Comparison of ENCODE assay signal across 19 cellular contexts in genomic region chr6:126040394-126040793, GRCh38. TPM values are rescaled to one million over a fixed set of nuclear protein-coding genes. Genes with fewer than 3 reads are reported as not detected.
A peak's percentile ranks its signal among the peaks of the same experiment; 100 is the strongest.
DNase-seq lines count a peak whose midpoint lies in the region; ATAC-seq and TF ChIP-seq lines count a peak whose summit lies in the region.
"Had no signal": no experiment of that assay in that cellular context is flagged by ENCODE, and none has a peak within 500 bp of the region (broad histone marks: within the 10 kb centered on the region; RNA-seq: fewer than 3 reads in every experiment).

No MANE protein-coding gene starts in this region.

- peak; percentile 23 for DNase-seq in HT-29 (ENCODE audit: low spot score)
- no peak for DNase-seq in breast epithelium (ENCODE audit: low spot score in 2 of 2)
- no peak for DNase-seq in left lung
- DNase-seq in thoracic aorta (ENCODE audit: low spot score) = no peak
- DNase-seq in psoas muscle = no peak
- no peak for DNase-seq in NCI-H2227 treated with DMSO at 0.1 percent for 48 hours (lab: John Stamatoyannopoulos, UW)
- DNase-seq: activated CD8-positive, alpha-beta memory T cell treated with anti-CD3 and anti-CD28 coated beads for 24 hours; dorsolateral prefrontal cortex; immature natural killer cell; NCI-H1105; NCI-H2107; NCI-H526 treated with DMSO at 0.1 percent for 48 hours; stimulated activated naive CD4-positive, alpha-beta T cell had no signal

- H3K27ac ChIP-seq in breast epithelium = peak overlapping the region; percentile 1 to 65
- peak overlapping the region; percentile 63 to 69 for H3K27ac ChIP-seq in left lung
- H3K27ac ChIP-seq in thoracic aorta = peak overlapping the region; percentile 62 to 70
- H3K27ac ChIP-seq in psoas muscle = no peak overlapping the region
- H3K27ac ChIP-seq: dorsolateral prefrontal cortex, KMS-11, SK-N-MC had no signal

- H3K4me3 ChIP-seq in breast epithelium = no peak overlapping the region
- H3K4me3 ChIP-seq in left lung = no peak overlapping the region
- H3K4me3 ChIP-seq in thoracic aorta = no peak overlapping the region
- H3K4me3 ChIP-seq in psoas muscle = no peak overlapping the region
- H3K4me3 ChIP-seq: dorsolateral prefrontal cortex, esophagus muscularis mucosa, SK-N-MC had no signal

- intact Hi-C loops in breast epithelium (cut with DNase I; ENCODE audit: low total_unique reads) (no loop called here), left lung (cut with DNase I) (no loop called here), psoas muscle (cut with DNase I) (no loop called here)

- WGBS in psoas muscle, 3 donors = 80 to 86% (median 81%) methylated on average over 4 of the region's 4 CpGs

- H3K9me3 ChIP-seq in breast epithelium (no peaks in the 10 kb centered on the region), left lung (peaks cover 0 to 4% of the 10 kb centered on the region in 2 donors), thoracic aorta (no peaks in the 10 kb centered on the region), psoas muscle (peaks cover 7% of the 10 kb centered on the region)

- H3K4me1 ChIP-seq in breast epithelium (no peaks in the 10 kb centered on the region), left lung (peaks cover 18 to 20% of the 10 kb centered on the region in 2 donors), thoracic aorta (ENCODE audit: control insufficient read depth in 1 of 2, low read depth in 2 of 2) (peaks cover 30 to 40% of the 10 kb centered on the region in 2 donors), psoas muscle (no peaks in the 10 kb centered on the region)

- TF ChIP-seq CTCF in breast epithelium (IDR thresholded peaks at IDR 0.05) (no peak), left lung (IDR thresholded peaks at IDR 0.05) (no peak), thoracic aorta (IDR thresholded peaks at IDR 0.05) (no peak), psoas muscle (IDR thresholded peaks at IDR 0.05) (no peak)

- H3K36me3 ChIP-seq in breast epithelium (no peaks in the 10 kb centered on the region), left lung (peaks cover 0 to 10% of the 10 kb centered on the region in 2 donors), thoracic aorta (no peaks in the 10 kb centered on the region), psoas muscle (ENCODE audit: insufficient read depth in 1 of 2, low read depth in 1 of 2) (peaks cover 0 to 38% of the 10 kb centered on the region in 2 donors)

- TF ChIP-seq POLR2A in breast epithelium (IDR thresholded peaks at IDR 0.05) = no peak

- H3K27me3 ChIP-seq in breast epithelium (no peaks in the 10 kb centered on the region), left lung (no peaks in the 10 kb centered on the region), thoracic aorta (replicated peaks; ENCODE audit: insufficient read depth) (no peaks in the 10 kb centered on the region), psoas muscle (ENCODE audit: insufficient read depth in 3 of 3, low read length in 2 of 3) (no peaks in the 10 kb centered on the region)
- H3K27me3 ChIP-seq: dorsolateral prefrontal cortex, esophagus muscularis mucosa had no signal

- peak; percentile 49 for ATAC-seq in left lung
- no peak for ATAC-seq in thoracic aorta (ENCODE audit: insufficient number of reproducible peaks, low FRiP score, low read depth)
- ATAC-seq in psoas muscle = no peak
- no peak for ATAC-seq in GM19463 (IDR thresholded peaks at IDR 0.05; ENCODE audit: unreplicated experiment)
- no peak for ATAC-seq in GM21723 (IDR thresholded peaks at IDR 0.05; ENCODE audit: unreplicated experiment)
- ATAC-seq: activated naive CD4-positive, alpha-beta T cell treated with anti-CD3 and anti-CD28 coated beads, Interleukin-2, amount 50 U/mL, for 72 hours had no signal

RNA-seq across cellular contexts. Expression of gene TRMT11, which starts 54.1 kb away (rescaled TPM):
- total RNA-seq in HT-29 (2014; rRNA removed; shearing (Covaris generic)) = 13.8 and 16.6 TPM in 2 replicates
- total RNA-seq in breast epithelium = 10 to 100 TPM; 17.3 to 48.3 (median 39.7) TPM
- 10 to 100 TPM; 17.2 to 22.2 TPM for total RNA-seq in left lung
- 10 to 100 TPM; 33.6 to 54.0 TPM for total RNA-seq in thoracic aorta
- total RNA-seq in psoas muscle = 1 to 10 TPM; 7.1 to 9.3 (median 8.6) TPM
- polyA plus RNA-seq in psoas muscle = 1 to 10 TPM; 4.1 to 7.8 (median 6.2) TPM
